29 cellular contexts compared by ENCODE assay signal in the genomic region with DNA sequence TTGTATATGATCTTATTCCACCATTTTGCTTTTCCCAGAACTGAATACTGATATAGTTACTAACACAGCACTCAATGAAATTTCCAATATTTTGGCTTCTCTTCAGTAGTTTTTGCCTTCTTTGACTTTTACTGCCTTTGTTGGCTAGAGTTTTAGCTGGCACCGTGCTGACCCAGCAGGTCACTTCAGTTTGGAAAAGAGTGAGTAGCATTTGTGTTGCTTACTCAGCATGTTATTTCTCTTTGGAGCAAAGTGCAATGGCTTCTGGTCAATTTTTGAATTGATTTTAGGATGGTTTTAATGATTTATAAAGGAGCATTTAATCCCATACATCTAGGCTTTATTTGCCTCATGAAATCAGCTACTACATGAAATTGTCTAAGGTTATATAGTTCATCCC.
"Had no signal": no experiment of that assay in that cellular context is flagged by ENCODE, and none has a peak within 500 bp of the region (broad histone marks: within the 10 kb centered on the region; RNA-seq: fewer than 3 reads in every experiment).

No MANE protein-coding gene starts in this region.

- H3K27me3 ChIP-seq: adrenal gland, body of pancreas, esophagus muscularis mucosa, foreskin keratinocyte, gastrocnemius medialis had no signal

- DNase-seq: activated CD4-positive, alpha-beta memory T cell treated with anti-CD3 and anti-CD28 coated beads for 36 hours; activated CD4-positive, alpha-beta T cell treated with anti-CD3 and anti-CD28 coated beads for 36 hours; activated CD4-positive, alpha-beta T cell treated with anti-CD3 and anti-CD28 coated beads, Interleukin-2, amount 10 ng/mL, durations not matched to agents 24 days and 14 days; activated CD4-positive, CD25-positive, alpha-beta regulatory T cell; activated CD4-positive, CD25-positive, alpha-beta regulatory T cell treated with anti-CD3 and anti-CD28 coated beads, Interleukin-2, amount 50 U/mL, for 72 hours; activated CD8-positive, alpha-beta memory T cell treated with anti-CD3 and anti-CD28 coated beads, Interleukin-2, amount 10 ng/mL, durations not matched to agents 7 days and 5 days; activated CD8-positive, alpha-beta memory T cell treated with anti-CD3 and anti-CD28 coated beads, Interleukin-2, amount 50 U/mL, for 4 hours; activated CD8-positive, alpha-beta T cell treated with anti-CD3 and anti-CD28 coated beads, Interleukin-2, amount 10 ng/mL, durations not matched to agents 7 days and 5 days; activated effector memory CD4-positive, alpha-beta T cell treated with anti-CD3 and anti-CD28 coated beads, Interleukin-2, amount 50 U/mL, for 16 hours; activated naive CD4-positive, alpha-beta T cell treated with anti-CD3 and anti-CD28 coated beads for 36 hours; activated naive CD8-positive, alpha-beta T cell treated with anti-CD3 and anti-CD28 coated beads for 36 hours; activated naive CD8-positive, alpha-beta T cell treated with anti-CD3 and anti-CD28 coated beads, Interleukin-2, amount 50 U/mL, for 24 hours; activated T-cell treated with anti-CD3 and anti-CD28 coated beads, Interleukin-2, amount 50 U/mL, for 1 hour; activated T-cell treated with anti-CD3 and anti-CD28 coated beads, Interleukin-2, amount 50 U/mL, for 48 hours; adrenal gland; amygdala; aorta; body of pancreas; caudate nucleus; cortex of kidney; dermis blood vessel endothelial cell; effector CD4-positive, alpha-beta T cell; effector memory CD8-positive, alpha-beta T cell; erythroblast; foreskin keratinocyte; gastrocnemius medialis; T-helper 2 cell had no signal

- FAIRE-seq: colon had no signal

- H3K4me3 ChIP-seq: adrenal gland, body of pancreas, esophagus muscularis mucosa, gastrocnemius medialis had no signal

- H3K36me3 ChIP-seq: adrenal gland, gastrocnemius medialis had no signal

- ATAC-seq: activated CD4-positive, alpha-beta T cell treated with anti-CD3 and anti-CD28 coated beads for 36 hours; activated CD8-positive, alpha-beta memory T cell treated with anti-CD3 and anti-CD28 coated beads, Interleukin-2, amount 10 ng/mL, durations not matched to agents 7 days and 5 days; activated CD8-positive, alpha-beta T cell treated with anti-CD3 and anti-CD28 coated beads, Interleukin-2, amount 10 ng/mL, durations not matched to agents 7 days and 5 days; activated naive CD8-positive, alpha-beta T cell treated with anti-CD3 and anti-CD28 coated beads, Interleukin-2, amount 50 U/mL, for 24 hours; body of pancreas; effector memory CD8-positive, alpha-beta T cell; foreskin keratinocyte; gastrocnemius medialis had no signal

- H3K27ac ChIP-seq: adrenal gland, body of pancreas, esophagus muscularis mucosa, foreskin keratinocyte, gastrocnemius medialis had no signal

- H3K4me1 ChIP-seq: adrenal gland, body of pancreas, foreskin keratinocyte, gastrocnemius medialis had no signal

- H3K9me3 ChIP-seq: adrenal gland, body of pancreas, esophagus muscularis mucosa, gastrocnemius medialis had no signal
